11 cellular contexts compared by ENCODE assay signal in the genomic region with DNA sequence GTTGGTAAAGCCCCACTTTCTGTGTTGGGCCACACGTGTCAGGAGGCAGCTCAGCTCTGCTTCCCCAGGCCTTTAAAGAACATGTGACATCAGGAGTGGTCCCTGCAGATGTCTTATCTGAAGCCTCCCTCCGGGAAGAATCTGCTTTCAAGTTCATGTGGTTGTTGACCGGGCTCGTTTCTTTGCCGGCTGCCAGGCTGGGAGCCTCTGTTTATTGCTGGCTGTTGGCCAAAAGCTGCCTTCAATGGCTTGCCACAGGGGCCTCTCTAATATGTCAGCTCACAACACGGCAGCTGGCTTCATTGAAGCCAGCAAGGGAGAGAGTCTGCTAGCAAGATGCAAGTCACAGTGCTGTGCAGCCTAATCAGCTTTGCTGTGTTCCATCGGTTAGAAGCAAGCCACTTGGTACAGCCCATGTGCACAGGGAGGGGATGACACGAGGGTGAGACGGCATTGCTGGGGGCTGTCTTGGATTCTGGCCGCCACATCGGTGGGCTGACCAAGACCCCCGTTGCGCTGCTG. TPM values are rescaled to one million over a fixed set of nuclear protein-coding genes. Genes with fewer than 3 reads are reported as not detected.
DNase-seq lines count a peak whose midpoint lies in the region; ATAC-seq, FAIRE-seq and TF ChIP-seq lines count a peak whose summit lies in the region.
"Had no signal": no experiment of that assay in that cellular context is flagged by ENCODE, and none has a peak within 500 bp of the region (broad histone marks: within the 10 kb centered on the region; RNA-seq: fewer than 3 reads in every experiment).

No MANE protein-coding gene starts in this region.

- H3K4me3 Mint-ChIP-seq in HFFc6: no peak overlapping the region
- H3K4me3 Mint-ChIP-seq: activated CD4-positive, alpha-beta T cell treated with anti-CD3 and anti-CD28 coated beads, Interleukin-2, amount 10 ng/mL, durations not matched to agents 24 days and 14 days had no signal

- DNase-seq in HFFc6: no peak
- peak; percentile 76 for DNase-seq in NCI-H524 treated with DMSO at 0.1 percent for 48 hours (lab: John Stamatoyannopoulos, UW)
- DNase-seq in sciatic nerve (ENCODE audit: low spot score): peak; percentile 64
- no peak for DNase-seq in A172 (ENCODE audit: low spot score)
- no peak for DNase-seq in RCC 7860 (ENCODE audit: low spot score)
- no peak for DNase-seq in activated CD8-positive, alpha-beta memory T cell treated with anti-CD3 and anti-CD28 coated beads, Interleukin-2, amount 50 U/mL, for 48 hours
- DNase-seq: activated CD4-positive, alpha-beta T cell treated with anti-CD3 and anti-CD28 coated beads, Interleukin-2, amount 10 ng/mL, durations not matched to agents 24 days and 14 days had no signal

- FAIRE-seq in RCC 7860 (lab: Jason Lieb, UNC): no peak

- H3K27me3 Mint-ChIP-seq in HFFc6 (ENCODE audit: insufficient read depth): peaks cover 7% of the 10 kb centered on the region
- H3K27me3 Mint-ChIP-seq: activated CD4-positive, alpha-beta T cell treated with anti-CD3 and anti-CD28 coated beads, Interleukin-2, amount 10 ng/mL, durations not matched to agents 24 days and 14 days had no signal

- H3K27ac Mint-ChIP-seq in HFFc6: peak overlapping the region; percentile 16; the same call in 1 of the 2 replicates
- H3K27ac Mint-ChIP-seq: activated CD4-positive, alpha-beta T cell treated with anti-CD3 and anti-CD28 coated beads, Interleukin-2, amount 10 ng/mL, durations not matched to agents 24 days and 14 days had no signal

- H3K9me3 Mint-ChIP-seq in HFFc6: no peaks in the 10 kb centered on the region
- H3K9me3 Mint-ChIP-seq: activated CD4-positive, alpha-beta T cell treated with anti-CD3 and anti-CD28 coated beads, Interleukin-2, amount 10 ng/mL, durations not matched to agents 24 days and 14 days had no signal

- TF ChIP-seq CTCF in HFFc6 (IDR thresholded peaks at IDR 0.05): no peak

- intact Hi-C loops in sciatic nerve (cut with DNase I): no loop called here

- H3K4me1 Mint-ChIP-seq in HFFc6 (ENCODE audit: low read depth): peaks cover 48% of the 10 kb centered on the region
- H3K4me1 Mint-ChIP-seq: activated CD4-positive, alpha-beta T cell treated with anti-CD3 and anti-CD28 coated beads, Interleukin-2, amount 10 ng/mL, durations not matched to agents 24 days and 14 days had no signal

- no peaks in the 10 kb centered on the region for H3K36me3 Mint-ChIP-seq in HFFc6 (ENCODE audit: low read depth)

- ATAC-seq in esophagus mucosa: peak; percentile 14
- ATAC-seq in sciatic nerve: no peak
- ATAC-seq in GM21367 (IDR thresholded peaks at IDR 0.05; ENCODE audit: unreplicated experiment): no peak
- ATAC-seq: psoas muscle had no signal

RNA-seq across cellular contexts. Expression of a gene that starts 14.6 kb away (rescaled TPM):
- 10 to 100 TPM; 51.4 to 74.9 (median 63.9) TPM for total RNA-seq in HFFc6 (2021; fragmentation: NEBNext Ultra II Directional; extraction: Animal tissue kit (Norgen Biotek cat#: 25700))
- total RNA-seq in esophagus mucosa: 1.7 TPM
- total RNA-seq in sciatic nerve: 39.5 TPM
- total RNA-seq in A172 (2014; rRNA removed; shearing (Covaris generic)): 0.69 and 0.86 TPM in 2 replicates
- total RNA-seq: activated CD4-positive, alpha-beta T cell treated with anti-CD3 and anti-CD28 coated beads, Interleukin-2, amount 10 ng/mL, durations not matched to agents 24 days and 14 days had no signal

RNA-seq across cellular contexts. Expression of a gene that starts 17.7 kb away (rescaled TPM):
- total RNA-seq in HFFc6 (2021; fragmentation: NEBNext Ultra II Directional; extraction: Animal tissue kit (Norgen Biotek cat#: 25700)): not detected
- total RNA-seq in esophagus mucosa (not detected), sciatic nerve (not detected)
- not detected in 2 replicates for total RNA-seq in A172 (2014; rRNA removed; shearing (Covaris generic))
- total RNA-seq: activated CD4-positive, alpha-beta T cell treated with anti-CD3 and anti-CD28 coated beads, Interleukin-2, amount 10 ng/mL, durations not matched to agents 24 days and 14 days; psoas muscle; thyroid gland had no signal

RNA-seq across cellular contexts. Expression of a gene that starts 50.3 kb away (rescaled TPM):
- 10 to 100 TPM in 1 of 6 experiments, 1 to 10 TPM in 5; 8.0 to 11.2 (median 9.0) TPM for total RNA-seq in HFFc6 (2021; fragmentation: NEBNext Ultra II Directional; extraction: Animal tissue kit (Norgen Biotek cat#: 25700))
- 6.6 TPM for total RNA-seq in esophagus mucosa
- total RNA-seq in sciatic nerve: 36.2 TPM
- 11.1 and 11.9 TPM in 2 replicates for total RNA-seq in A172 (2014; rRNA removed; shearing (Covaris generic))

Comparison
In these comparisons a context has a peak if more than half of its experiments do, and no peak if none do; other contexts are left out.
1. DNase-seq: peak in NCI-H524 treated with DMSO at 0.1 percent for 48 hours (single experiment) and sciatic nerve (single experiment); none in HFFc6 (single experiment), A172 (single experiment), RCC 7860 (single experiment) and activated CD8-positive, alpha-beta memory T cell treated with anti-CD3 and anti-CD28 coated beads, Interleukin-2, amount 50 U/mL, for 48 hours (single experiment).
2. RNA of a gene that starts 14.6 kb away (total RNA-seq): 51.4 to 74.9 TPM in HFFc6 and 39.5 TPM in sciatic nerve (single experiment); 1.7 TPM in esophagus mucosa (single experiment) and 0.69 to 0.86 TPM in A172; every median in the first group is over 10 times any median in the second.